In the genomic region with DNA sequence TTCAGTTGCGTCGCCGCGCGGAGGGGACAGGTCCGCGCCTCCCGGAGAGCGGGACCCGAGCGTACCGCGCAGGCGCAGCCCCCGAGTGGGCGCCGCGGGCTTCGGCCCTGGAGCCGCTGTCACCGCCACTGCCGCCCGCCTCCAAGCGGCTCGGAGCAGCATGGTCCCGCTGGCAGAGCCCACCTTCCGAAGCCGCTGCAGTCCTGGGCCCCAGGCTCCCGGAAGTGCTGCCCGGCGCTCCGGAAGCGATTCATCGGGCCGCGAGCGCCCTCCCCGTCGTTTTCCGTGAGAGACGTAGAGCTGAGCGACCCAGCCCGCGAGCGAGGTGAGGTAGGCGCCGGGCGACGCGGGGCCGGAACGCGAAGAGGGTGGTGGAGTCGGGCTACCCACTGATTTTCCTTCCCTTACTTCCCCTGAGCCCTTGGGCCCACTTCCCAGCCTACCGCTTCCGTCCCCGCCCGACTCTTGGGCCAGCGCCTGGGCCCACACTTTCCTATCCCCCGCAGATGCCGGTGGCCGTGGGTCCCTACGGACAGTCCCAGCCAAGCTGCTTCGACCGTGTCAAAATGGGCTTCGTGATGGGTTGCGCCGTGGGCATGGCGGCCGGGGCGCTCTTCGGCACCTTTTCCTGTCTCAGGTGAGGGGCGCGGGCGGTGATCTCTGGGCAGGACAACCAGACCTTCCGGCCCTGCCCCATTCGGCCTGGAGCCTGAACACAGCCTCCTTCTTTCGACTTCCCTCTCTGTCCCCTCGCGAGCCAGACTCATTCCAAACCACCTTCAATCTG, we compare ENCODE assay signal across 1 cellular context.
TF ChIP-seq lines count a peak whose summit lies in the region.

A gene (minus strand): TSS at position 226 of the 787 bp plus-strand sequence. CDS start 64 bp downstream, at position 162.
A gene (plus strand): TSS at position 279 of the 787 bp plus-strand sequence. CDS start 228 bp downstream, at position 507.

TF ChIP-seq in HEK293, 187 proteins besides CTCF, POLR2A, EP300 and RAD21 (continued from another document and continues in another):
- TF ChIP-seq, protein P1, sequence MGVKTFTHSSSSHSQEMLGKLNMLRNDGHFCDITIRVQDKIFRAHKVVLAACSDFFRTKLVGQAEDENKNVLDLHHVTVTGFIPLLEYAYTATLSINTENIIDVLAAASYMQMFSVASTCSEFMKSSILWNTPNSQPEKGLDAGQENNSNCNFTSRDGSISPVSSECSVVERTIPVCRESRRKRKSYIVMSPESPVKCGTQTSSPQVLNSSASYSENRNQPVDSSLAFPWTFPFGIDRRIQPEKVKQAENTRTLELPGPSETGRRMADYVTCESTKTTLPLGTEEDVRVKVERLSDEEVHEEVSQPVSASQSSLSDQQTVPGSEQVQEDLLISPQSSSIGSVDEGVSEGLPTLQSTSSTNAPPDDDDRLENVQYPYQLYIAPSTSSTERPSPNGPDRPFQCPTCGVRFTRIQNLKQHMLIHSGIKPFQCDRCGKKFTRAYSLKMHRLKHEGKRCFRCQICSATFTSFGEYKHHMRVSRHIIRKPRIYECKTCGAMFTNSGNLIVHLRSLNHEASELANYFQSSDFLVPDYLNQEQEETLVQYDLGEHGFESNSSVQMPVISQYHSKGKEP (tag by site-specific recombination; IDR thresholded peaks at IDR 0.05): peak; percentile 77; the same call in 1 of the 2 replicates
- TF ChIP-seq, protein P2, sequence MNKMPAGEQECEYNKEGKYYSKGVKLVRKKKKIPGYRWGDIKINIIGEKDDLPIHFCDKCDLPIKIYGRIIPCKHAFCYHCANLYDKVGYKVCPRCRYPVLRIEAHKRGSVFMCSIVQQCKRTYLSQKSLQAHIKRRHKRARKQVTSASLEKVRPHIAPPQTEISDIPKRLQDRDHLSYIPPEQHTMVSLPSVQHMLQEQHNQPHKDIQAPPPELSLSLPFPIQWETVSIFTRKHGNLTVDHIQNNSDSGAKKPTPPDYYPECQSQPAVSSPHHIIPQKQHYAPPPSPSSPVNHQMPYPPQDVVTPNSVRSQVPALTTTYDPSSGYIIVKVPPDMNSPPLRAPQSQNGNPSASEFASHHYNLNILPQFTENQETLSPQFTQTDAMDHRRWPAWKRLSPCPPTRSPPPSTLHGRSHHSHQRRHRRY (tag by site-specific recombination; IDR thresholded peaks at IDR 0.05): no peak
- TF ChIP-seq ZNF596 (tag by site-specific recombination; IDR thresholded peaks at IDR 0.05) (no peak), KLF1 (tag by site-specific recombination; IDR thresholded peaks at IDR 0.05) (no peak), ZNF626 (tag by site-specific recombination; IDR thresholded peaks at IDR 0.05) (no peak), TCF7L2 (IDR thresholded peaks at IDR 0.05; ENCODE audit: borderline replicate concordance, low read depth, low read length) (no peak), ZNF585B (tag by site-specific recombination; IDR thresholded peaks at IDR 0.05) (no peak), ZNF707 (tag by site-specific recombination; IDR thresholded peaks at IDR 0.05) (no peak), ZNF146 (tag by site-specific recombination; IDR thresholded peaks at IDR 0.05) (peak; percentile 34; the same call in 1 of the 2 replicates), ZNF350 (tag by site-specific recombination; IDR thresholded peaks at IDR 0.05) (no peak), ZBTB7A (tag by site-specific recombination; IDR thresholded peaks at IDR 0.05; ENCODE audit: low read depth) (peak; percentile 84; the same call in 1 of the 2 replicates), EGR2 (tag by site-specific recombination; IDR thresholded peaks at IDR 0.05; ENCODE audit: low read depth) (peak; percentile 85), KLF16 (tag by site-specific recombination; IDR thresholded peaks at IDR 0.05) (peak; percentile 46; the same call in 1 of the 2 replicates), ZNF654 (tag by site-specific recombination; IDR thresholded peaks at IDR 0.05; ENCODE audit: low read depth) (no peak), GLIS1 (tag by site-specific recombination; IDR thresholded peaks at IDR 0.05) (peak; percentile 65; the same call in 1 of the 2 replicates), ZNF621 (tag by site-specific recombination; IDR thresholded peaks at IDR 0.05) (no peak), ZNF416 (tag by site-specific recombination; IDR thresholded peaks at IDR 0.05) (no peak), ZNF169 (tag by site-specific recombination; IDR thresholded peaks at IDR 0.05) (no peak), ZNF664 (tag by site-specific recombination; IDR thresholded peaks at IDR 0.05) (no peak), ZSCAN23 (tag by site-specific recombination; IDR thresholded peaks at IDR 0.05) (0 out of 2 replicates have a peak, but pooled peaks have one; percentile 31), ZFP41 (tag by site-specific recombination; IDR thresholded peaks at IDR 0.05; ENCODE audit: borderline replicate concordance) (no peak), ZNF843 (tag by site-specific recombination; IDR thresholded peaks at IDR 0.05) (0 out of 2 replicates have a peak, but pooled peaks have one; percentile 11), BCL11B (tag by site-specific recombination; IDR thresholded peaks at IDR 0.05; ENCODE audit: low read depth) (no peak), ZNF140 (tag by site-specific recombination; IDR thresholded peaks at IDR 0.05) (no peak), ZSCAN30 (tag by site-specific recombination; IDR thresholded peaks at IDR 0.05) (peak; percentile 84), ZNF223 (tag by site-specific recombination; IDR thresholded peaks at IDR 0.05) (no peak), ZNF501 (tag by site-specific recombination; IDR thresholded peaks at IDR 0.05) (peak; percentile 69; the same call in 1 of the 2 replicates), ZNF670 (tag by site-specific recombination; IDR thresholded peaks at IDR 0.05; ENCODE audit: low read depth) (no peak), ZNF610 (tag by site-specific recombination; IDR thresholded peaks at IDR 0.05; ENCODE audit: borderline replicate concordance) (no peak; the same call in 1 of the 2 replicates), ZNF514 (tag by site-specific recombination; IDR thresholded peaks at IDR 0.05) (no peak), ZNF548 (tag by site-specific recombination; IDR thresholded peaks at IDR 0.05) (no peak), ZNF747 (tag by site-specific recombination; IDR thresholded peaks at IDR 0.05) (no peak), ZNF791 (tag by site-specific recombination; IDR thresholded peaks at IDR 0.05) (no peak), ZNF510 (tag by site-specific recombination; IDR thresholded peaks at IDR 0.05; ENCODE audit: insufficient replicate concordance) (no peak), ZXDB (tag by site-specific recombination; IDR thresholded peaks at IDR 0.05) (peak; percentile 80), ZNF266 (tag by site-specific recombination; IDR thresholded peaks at IDR 0.05; ENCODE audit: low read depth) (no peak), ZNF132 (tag by site-specific recombination; IDR thresholded peaks at IDR 0.05; ENCODE audit: borderline replicate concordance) (no peak), ZNF558 (tag by site-specific recombination; IDR thresholded peaks at IDR 0.05) (no peak), ZFP37 (tag by site-specific recombination; IDR thresholded peaks at IDR 0.05) (no peak; the same call in none of the 2 replicates), MEIS1 (CRISPR knock-in tag; IDR thresholded peaks at IDR 0.05; ENCODE audit: borderline replicate concordance) (no peak), ZFP69B (tag by site-specific recombination; IDR thresholded peaks at IDR 0.05) (peak; percentile 98), BCL11A (tag by site-specific recombination; IDR thresholded peaks at IDR 0.05; ENCODE audit: low read depth) (peak; percentile 64; the same call in 1 of the 2 replicates)
- TF ChIP-seq, protein P3, sequence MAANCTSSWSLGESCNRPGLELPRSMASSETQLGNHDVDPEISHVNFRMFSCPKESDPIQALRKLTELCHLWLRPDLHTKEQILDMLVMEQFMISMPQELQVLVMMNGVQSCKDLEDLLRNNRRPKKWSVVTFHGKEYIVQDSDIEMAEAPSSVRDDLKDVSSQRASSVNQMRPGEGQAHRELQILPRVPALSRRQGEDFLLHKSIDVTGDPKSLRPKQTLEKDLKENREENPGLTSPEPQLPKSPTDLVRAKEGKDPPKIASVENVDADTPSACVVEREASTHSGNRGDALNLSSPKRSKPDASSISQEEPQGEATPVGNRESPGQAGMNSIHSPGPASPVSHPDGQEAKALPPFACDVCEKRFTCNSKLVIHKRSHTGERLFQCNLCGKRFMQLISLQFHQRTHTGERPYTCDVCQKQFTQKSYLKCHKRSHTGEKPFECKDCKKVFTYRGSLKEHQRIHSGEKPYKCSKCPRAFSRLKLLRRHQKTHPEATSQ (tag by site-specific recombination; IDR thresholded peaks at IDR 0.05): peak; percentile 51; the same call in 1 of the 2 replicates
- TF ChIP-seq, protein P4, sequence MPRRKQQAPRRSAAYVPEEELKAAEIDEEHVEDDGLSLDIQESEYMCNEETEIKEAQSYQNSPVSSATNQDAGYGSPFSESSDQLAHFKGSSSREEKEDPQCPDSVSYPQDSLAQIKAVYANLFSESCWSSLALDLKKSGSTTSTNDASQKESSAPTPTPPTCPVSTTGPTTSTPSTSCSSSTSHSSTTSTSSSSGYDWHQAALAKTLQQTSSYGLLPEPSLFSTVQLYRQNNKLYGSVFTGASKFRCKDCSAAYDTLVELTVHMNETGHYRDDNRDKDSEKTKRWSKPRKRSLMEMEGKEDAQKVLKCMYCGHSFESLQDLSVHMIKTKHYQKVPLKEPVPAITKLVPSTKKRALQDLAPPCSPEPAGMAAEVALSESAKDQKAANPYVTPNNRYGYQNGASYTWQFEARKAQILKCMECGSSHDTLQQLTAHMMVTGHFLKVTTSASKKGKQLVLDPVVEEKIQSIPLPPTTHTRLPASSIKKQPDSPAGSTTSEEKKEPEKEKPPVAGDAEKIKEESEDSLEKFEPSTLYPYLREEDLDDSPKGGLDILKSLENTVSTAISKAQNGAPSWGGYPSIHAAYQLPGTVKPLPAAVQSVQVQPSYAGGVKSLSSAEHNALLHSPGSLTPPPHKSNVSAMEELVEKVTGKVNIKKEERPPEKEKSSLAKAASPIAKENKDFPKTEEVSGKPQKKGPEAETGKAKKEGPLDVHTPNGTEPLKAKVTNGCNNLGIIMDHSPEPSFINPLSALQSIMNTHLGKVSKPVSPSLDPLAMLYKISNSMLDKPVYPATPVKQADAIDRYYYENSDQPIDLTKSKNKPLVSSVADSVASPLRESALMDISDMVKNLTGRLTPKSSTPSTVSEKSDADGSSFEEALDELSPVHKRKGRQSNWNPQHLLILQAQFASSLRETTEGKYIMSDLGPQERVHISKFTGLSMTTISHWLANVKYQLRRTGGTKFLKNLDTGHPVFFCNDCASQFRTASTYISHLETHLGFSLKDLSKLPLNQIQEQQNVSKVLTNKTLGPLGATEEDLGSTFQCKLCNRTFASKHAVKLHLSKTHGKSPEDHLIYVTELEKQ (tag by site-specific recombination; IDR thresholded peaks at IDR 0.05; ENCODE audit: borderline replicate concordance): no peak; the same call in 1 of the 2 replicates
- TF ChIP-seq, protein P5, sequence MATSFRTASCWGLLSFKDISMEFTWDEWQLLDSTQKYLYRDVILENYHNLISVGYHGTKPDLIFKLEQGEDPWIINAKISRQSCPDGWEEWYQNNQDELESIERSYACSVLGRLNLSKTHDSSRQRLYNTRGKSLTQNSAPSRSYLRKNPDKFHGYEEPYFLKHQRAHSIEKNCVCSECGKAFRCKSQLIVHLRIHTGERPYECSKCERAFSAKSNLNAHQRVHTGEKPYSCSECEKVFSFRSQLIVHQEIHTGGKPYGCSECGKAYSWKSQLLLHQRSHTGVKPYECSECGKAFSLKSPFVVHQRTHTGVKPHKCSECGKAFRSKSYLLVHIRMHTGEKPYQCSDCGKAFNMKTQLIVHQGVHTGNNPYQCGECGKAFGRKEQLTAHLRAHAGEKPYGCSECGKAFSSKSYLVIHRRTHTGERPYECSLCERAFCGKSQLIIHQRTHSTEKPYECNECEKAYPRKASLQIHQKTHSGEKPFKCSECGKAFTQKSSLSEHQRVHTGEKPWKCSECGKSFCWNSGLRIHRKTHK (tag by site-specific recombination; IDR thresholded peaks at IDR 0.05): no peak
- TF ChIP-seq, protein P6, sequence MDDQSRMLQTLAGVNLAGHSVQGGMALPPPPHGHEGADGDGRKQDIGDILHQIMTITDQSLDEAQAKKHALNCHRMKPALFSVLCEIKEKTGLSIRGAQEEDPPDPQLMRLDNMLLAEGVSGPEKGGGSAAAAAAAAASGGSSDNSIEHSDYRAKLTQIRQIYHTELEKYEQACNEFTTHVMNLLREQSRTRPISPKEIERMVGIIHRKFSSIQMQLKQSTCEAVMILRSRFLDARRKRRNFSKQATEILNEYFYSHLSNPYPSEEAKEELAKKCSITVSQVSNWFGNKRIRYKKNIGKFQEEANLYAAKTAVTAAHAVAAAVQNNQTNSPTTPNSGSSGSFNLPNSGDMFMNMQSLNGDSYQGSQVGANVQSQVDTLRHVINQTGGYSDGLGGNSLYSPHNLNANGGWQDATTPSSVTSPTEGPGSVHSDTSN (CRISPR knock-in tag; IDR thresholded peaks at IDR 0.05): no peak
- TF ChIP-seq, protein P7, sequence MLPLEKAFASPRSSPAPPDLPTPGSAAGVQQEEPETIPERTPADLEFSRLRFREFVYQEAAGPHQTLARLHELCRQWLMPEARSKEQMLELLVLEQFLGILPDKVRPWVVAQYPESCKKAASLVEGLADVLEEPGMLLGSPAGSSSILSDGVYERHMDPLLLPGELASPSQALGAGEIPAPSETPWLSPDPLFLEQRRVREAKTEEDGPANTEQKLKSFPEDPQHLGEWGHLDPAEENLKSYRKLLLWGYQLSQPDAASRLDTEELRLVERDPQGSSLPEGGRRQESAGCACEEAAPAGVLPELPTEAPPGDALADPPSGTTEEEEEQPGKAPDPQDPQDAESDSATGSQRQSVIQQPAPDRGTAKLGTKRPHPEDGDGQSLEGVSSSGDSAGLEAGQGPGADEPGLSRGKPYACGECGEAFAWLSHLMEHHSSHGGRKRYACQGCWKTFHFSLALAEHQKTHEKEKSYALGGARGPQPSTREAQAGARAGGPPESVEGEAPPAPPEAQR (tag by site-specific recombination; IDR thresholded peaks at IDR 0.05): no peak
- TF ChIP-seq, protein P8, sequence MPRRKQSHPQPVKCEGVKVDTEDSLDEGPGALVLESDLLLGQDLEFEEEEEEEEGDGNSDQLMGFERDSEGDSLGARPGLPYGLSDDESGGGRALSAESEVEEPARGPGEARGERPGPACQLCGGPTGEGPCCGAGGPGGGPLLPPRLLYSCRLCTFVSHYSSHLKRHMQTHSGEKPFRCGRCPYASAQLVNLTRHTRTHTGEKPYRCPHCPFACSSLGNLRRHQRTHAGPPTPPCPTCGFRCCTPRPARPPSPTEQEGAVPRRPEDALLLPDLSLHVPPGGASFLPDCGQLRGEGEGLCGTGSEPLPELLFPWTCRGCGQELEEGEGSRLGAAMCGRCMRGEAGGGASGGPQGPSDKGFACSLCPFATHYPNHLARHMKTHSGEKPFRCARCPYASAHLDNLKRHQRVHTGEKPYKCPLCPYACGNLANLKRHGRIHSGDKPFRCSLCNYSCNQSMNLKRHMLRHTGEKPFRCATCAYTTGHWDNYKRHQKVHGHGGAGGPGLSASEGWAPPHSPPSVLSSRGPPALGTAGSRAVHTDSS (tag by site-specific recombination; IDR thresholded peaks at IDR 0.05): no peak
- TF ChIP-seq, protein P9, sequence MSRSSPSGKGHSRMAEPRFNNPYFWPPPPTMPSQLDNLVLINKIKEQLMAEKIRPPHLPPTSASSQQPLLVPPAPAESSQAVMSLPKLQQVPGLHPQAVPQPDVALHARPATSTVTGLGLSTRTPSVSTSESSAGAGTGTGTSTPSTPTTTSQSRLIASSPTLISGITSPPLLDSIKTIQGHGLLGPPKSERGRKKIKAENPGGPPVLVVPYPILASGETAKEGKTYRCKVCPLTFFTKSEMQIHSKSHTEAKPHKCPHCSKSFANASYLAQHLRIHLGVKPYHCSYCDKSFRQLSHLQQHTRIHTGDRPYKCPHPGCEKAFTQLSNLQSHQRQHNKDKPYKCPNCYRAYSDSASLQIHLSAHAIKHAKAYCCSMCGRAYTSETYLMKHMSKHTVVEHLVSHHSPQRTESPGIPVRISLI (tag by site-specific recombination; IDR thresholded peaks at IDR 0.05): no peak
